ENCODE assay signal across 9 cellular contexts in genomic region chr3:139718415-139718814, GRCh38. TPM values are rescaled to one million over a fixed set of nuclear protein-coding genes. Genes with fewer than 3 reads are reported as not detected.
A peak's percentile ranks its signal among the peaks of the same experiment; 100 is the strongest.
DNase-seq lines count a peak whose midpoint lies in the region; ATAC-seq and TF ChIP-seq lines count a peak whose summit lies in the region.
"Had no signal": no experiment of that assay in that cellular context is flagged by ENCODE, and none has a peak within 500 bp of the region (broad histone marks: within the 10 kb centered on the region; RNA-seq: fewer than 3 reads in every experiment).

No MANE protein-coding gene starts in this region.

- no peaks in the 10 kb centered on the region for H3K27me3 ChIP-seq in suprapubic skin

- H3K36me3 ChIP-seq in OCI-LY7 (ENCODE audit: insufficient read depth, low read length) (no peaks in the 10 kb centered on the region), suprapubic skin (no peaks in the 10 kb centered on the region)

- H3K27ac ChIP-seq in OCI-LY7 (ENCODE audit: low read depth, low read length, poor library complexity, severe bottlenecking) = no peak overlapping the region
- H3K27ac ChIP-seq in suprapubic skin = no peak overlapping the region

- DNase-seq in DMS153 treated with DMSO at 0.1 percent for 48 hours (lab: John Stamatoyannopoulos, UW; ENCODE audit: unreplicated experiment) (peak; percentile 44), DMS153 (lab: John Stamatoyannopoulos, UW) (no peak), OCI-LY7 (ENCODE audit: low spot score) (no peak), head of caudate nucleus (peak in 30 of 42 donors; percentile 5 to 62 (median 32)), skeletal muscle cell (ENCODE audit: low read depth) (peak; percentile 7), suprapubic skin (ENCODE audit: low spot score in 2 of 2) (no peak)
- DNase-seq: NCI-H510A had no signal

- H3K9me3 ChIP-seq in OCI-LY7 (ENCODE audit: low read length) (no peaks in the 10 kb centered on the region), suprapubic skin (no peaks in the 10 kb centered on the region)

- intact Hi-C loops in OCI-LY7 (cut with micrococcal nuclease; ENCODE audit: unreplicated experiment) = no loop called here
- intact Hi-C loops in head of caudate nucleus (cut with DNase I) = no loop called here

- H3K9me2 ChIP-seq in OCI-LY7 (ENCODE audit: insufficient read depth, low read length) = no peaks in the 10 kb centered on the region

- no peak for TF ChIP-seq EP300 in suprapubic skin (IDR thresholded peaks at IDR 0.05)

- BruUV-seq in OCI-LY7 (replicated peaks; lab: Mats Ljungman, UMichigan) = no TSS peak

- ATAC-seq in HG03354 (IDR thresholded peaks at IDR 0.05; ENCODE audit: poor library complexity, severe bottlenecking, unreplicated experiment) = no peak
- ATAC-seq in GM19463 (IDR thresholded peaks at IDR 0.05; ENCODE audit: unreplicated experiment) = no peak

- TF ChIP-seq POLR2A in suprapubic skin (IDR thresholded peaks at IDR 0.05) = no peak

- H3K4me1 ChIP-seq in OCI-LY7 (ENCODE audit: insufficient read depth, low read length, poor library complexity, severe bottlenecking) = no peaks in the 10 kb centered on the region
- no peaks in the 10 kb centered on the region for H3K4me1 ChIP-seq in suprapubic skin

- no peak overlapping the region for H2AFZ ChIP-seq in OCI-LY7 (ENCODE audit: low read length)

- no peak overlapping the region for H3K4me3 ChIP-seq in OCI-LY7 (ENCODE audit: low read depth, low read length, poor library complexity, severe bottlenecking)
- no peak overlapping the region for H3K4me3 ChIP-seq in skeletal muscle cell (ENCODE audit: low read depth, low read length)
- H3K4me3 ChIP-seq in suprapubic skin = no peak overlapping the region

- CTCF ChIA-PET in OCI-LY7 (lab: Charles Lee; ENCODE audit: unreplicated experiment) = no interaction called here

- H4K20me1 ChIP-seq in OCI-LY7 (ENCODE audit: insufficient read depth, low read length) = no peaks in the 10 kb centered on the region

- 53% methylated on average over 3 of the region's 3 CpGs for WGBS in suprapubic skin

- POLR2A ChIA-PET in OCI-LY7 (lab: Charles Lee) = no interaction called here

- 0 out of 2 replicates have a peak, but pooled peaks have one; percentile 23 for TF ChIP-seq CTCF in OCI-LY7 (conservative IDR thresholded peaks at IDR 0.05; ENCODE audit: low read length)
- no peak for TF ChIP-seq CTCF in suprapubic skin (IDR thresholded peaks at IDR 0.05)

- no peaks in the 10 kb centered on the region for H3K79me2 ChIP-seq in OCI-LY7 (ENCODE audit: insufficient read depth, low read depth, low read length)

- no peak overlapping the region for H3K4me2 ChIP-seq in OCI-LY7 (ENCODE audit: low read length)

RNA-seq across cellular contexts. Expression of gene NMNAT3, which starts 40.6 kb away (rescaled TPM):
- total RNA-seq in OCI-LY7 (2014; rRNA removed; shearing (Covaris generic)) = not detected in 2 replicates
- total RNA-seq in OCI-LY7 (2022) (0.09 and 0.15 TPM in 2 replicates), suprapubic skin (10 to 100 TPM; 25.0 to 41.7 (median 30.1) TPM)

Comparison
In these comparisons a context has a peak if more than half of its experiments do, and no peak if none do; other contexts are left out.
1. DNase-seq: peak in DMS153 treated with DMSO at 0.1 percent for 48 hours (single experiment), head of caudate nucleus (30 of 42) and skeletal muscle cell (single experiment); none in DMS153 (single experiment), OCI-LY7 (single experiment) and suprapubic skin (0 of 2).
2. RNA of gene NMNAT3, which starts 40.6 kb away (total RNA-seq): 25.0 to 41.7 TPM in suprapubic skin; 0.09 to 0.15 TPM in OCI-LY7; every median in the first group is over 10 times any median in the second.